15 cellular contexts compared by ENCODE assay signal in genomic region chr1:177385760-177386698, GRCh38.
DNase-seq lines count a peak whose midpoint lies in the region; ATAC-seq, FAIRE-seq and TF ChIP-seq lines count a peak whose summit lies in the region.
"Had no signal": no experiment of that assay in that cellular context is flagged by ENCODE, and none has a peak within 500 bp of the region (broad histone marks: within the 10 kb centered on the region; RNA-seq: fewer than 3 reads in every experiment).

No MANE protein-coding gene starts in this region.

- H3K36me3 Mint-ChIP-seq in WTC11, result no peaks in the 10 kb centered on the region
- no peaks in the 10 kb centered on the region for H3K36me3 Mint-ChIP-seq in neural progenitor cell
- H3K36me3 Mint-ChIP-seq: activated CD8-positive, alpha-beta memory T cell treated with anti-CD3 and anti-CD28 coated beads, Interleukin-2, amount 10 ng/mL, durations not matched to agents 7 days and 5 days had no signal

- DNase-seq in NCI-H1436 (lab: John Stamatoyannopoulos, UW), result peak; percentile 24
- DNase-seq in NCI-H1436 treated with DMSO at 0.1 percent for 48 hours (lab: John Stamatoyannopoulos, UW), result no peak
- DNase-seq in WTC11 (ENCODE audit: low spot score), result no peak
- DNase-seq in neural progenitor cell (ENCODE audit: low spot score), result peak; percentile 9
- DNase-seq in upper lobe of right lung, result no peak
- no peak for DNase-seq in HTR-8/SVneo (ENCODE audit: insufficient read length, low spot score)
- DNase-seq: activated CD4-positive, CD25-positive, alpha-beta regulatory T cell; activated CD8-positive, alpha-beta memory T cell treated with anti-CD3 and anti-CD28 coated beads, Interleukin-2, amount 10 ng/mL, durations not matched to agents 7 days and 5 days; activated gamma-delta T cell treated with Interleukin-2 at 50 U/mL for 16 hours; NCI-H1092 treated with DMSO at 0.1 percent for 48 hours; NCI-H446 had no signal

- H3K79me2 ChIP-seq in neural progenitor cell (ENCODE audit: low read depth), result no peaks in the 10 kb centered on the region

- H3K36me3 ChIP-seq in neural progenitor cell, result no peaks in the 10 kb centered on the region
- no peaks in the 10 kb centered on the region for H3K36me3 ChIP-seq in upper lobe of right lung

- H3K9ac ChIP-seq in neural progenitor cell, result no peak overlapping the region

- H3K4me1 ChIP-seq in neural progenitor cell (peaks cover 14% of the 10 kb centered on the region), upper lobe of right lung (no peaks in the 10 kb centered on the region)

- no peak overlapping the region for H2AFZ ChIP-seq in neural progenitor cell (replicated peaks)

- H3K4me3 Mint-ChIP-seq in WTC11 (no peak overlapping the region), neural progenitor cell (no peak overlapping the region)
- H3K4me3 Mint-ChIP-seq: activated CD8-positive, alpha-beta memory T cell treated with anti-CD3 and anti-CD28 coated beads, Interleukin-2, amount 10 ng/mL, durations not matched to agents 7 days and 5 days; dendritic cell treated with granulocyte-macrophage colony-stimulating factor and Interleukin-4, amounts not matched to agents 40 ng/mL and 50 ng/mL, for 4 days had no signal

- H3K27ac Mint-ChIP-seq in WTC11 (no peak overlapping the region), neural progenitor cell (no peak overlapping the region)
- H3K27ac Mint-ChIP-seq: activated CD8-positive, alpha-beta memory T cell treated with anti-CD3 and anti-CD28 coated beads, Interleukin-2, amount 10 ng/mL, durations not matched to agents 7 days and 5 days; dendritic cell treated with granulocyte-macrophage colony-stimulating factor and Interleukin-4, amounts not matched to agents 40 ng/mL and 50 ng/mL, for 4 days had no signal

- peaks cover 6% of the 10 kb centered on the region for H3K9me3 Mint-ChIP-seq in WTC11
- H3K9me3 Mint-ChIP-seq in neural progenitor cell, result peaks cover 12% of the 10 kb centered on the region

- ATAC-seq in HG02870 (IDR thresholded peaks at IDR 0.05; ENCODE audit: unreplicated experiment) (peak; percentile 81), WTC11 (peak; percentile 85), upper lobe of right lung (no peak), GM18858 (IDR thresholded peaks at IDR 0.05; ENCODE audit: unreplicated experiment) (no peak)
- ATAC-seq: activated CD8-positive, alpha-beta memory T cell treated with anti-CD3 and anti-CD28 coated beads, Interleukin-2, amount 10 ng/mL, durations not matched to agents 7 days and 5 days; left lobe of liver had no signal

- H4K20me1 ChIP-seq in neural progenitor cell (ENCODE audit: low read depth), result no peaks in the 10 kb centered on the region

- no peak overlapping the region for H3K27ac ChIP-seq in neural progenitor cell
- H3K27ac ChIP-seq in upper lobe of right lung, result no peak overlapping the region

- intact Hi-C loops in upper lobe of right lung (cut with DNase I), result no loop called here

- POLR2A ChIA-PET in WTC11 (lab: Charles Lee), result no interaction called here

- H3K27me3 ChIP-seq in neural progenitor cell (no peaks in the 10 kb centered on the region), upper lobe of right lung (no peaks in the 10 kb centered on the region)

- H3K4me1 Mint-ChIP-seq in WTC11, result peaks cover 10% of the 10 kb centered on the region
- peaks cover 16% of the 10 kb centered on the region for H3K4me1 Mint-ChIP-seq in neural progenitor cell

- TF ChIP-seq CTCF in WTC11 (IDR thresholded peaks at IDR 0.05) (no peak), neural progenitor cell (IDR thresholded peaks at IDR 0.05) (no peak), upper lobe of right lung (IDR thresholded peaks at IDR 0.05) (no peak)

- no peaks in the 10 kb centered on the region for H3F3A ChIP-seq in neural progenitor cell (ENCODE audit: low read depth)

- H3K4me3 ChIP-seq in neural progenitor cell, result no peak overlapping the region
- H3K4me3 ChIP-seq in upper lobe of right lung, result no peak overlapping the region

- FAIRE-seq in HTR-8/SVneo (lab: Jason Lieb, UNC), result no peak

- H3K9me3 ChIP-seq in neural progenitor cell (ENCODE audit: low read depth) (no peaks in the 10 kb centered on the region), upper lobe of right lung (no peaks in the 10 kb centered on the region)

- H3K27me3 Mint-ChIP-seq in WTC11 (ENCODE audit: low read depth) (peaks cover 74% of the 10 kb centered on the region), neural progenitor cell (ENCODE audit: insufficient read depth, low read depth) (peaks cover 3% of the 10 kb centered on the region)
- H3K27me3 Mint-ChIP-seq: activated CD8-positive, alpha-beta memory T cell treated with anti-CD3 and anti-CD28 coated beads, Interleukin-2, amount 10 ng/mL, durations not matched to agents 7 days and 5 days; dendritic cell treated with granulocyte-macrophage colony-stimulating factor and Interleukin-4, amounts not matched to agents 40 ng/mL and 50 ng/mL, for 4 days had no signal

- H3K4me2 ChIP-seq in neural progenitor cell, result no peak overlapping the region

- CTCF ChIA-PET in WTC11 (lab: Charles Lee), result no interaction called here

TF ChIP-seq in WTC11, 78 proteins besides CTCF, POLR2A, EP300 and RAD21 (continues in another document):
- TF ChIP-seq ZNF671 (CRISPR knock-in tag; IDR thresholded peaks at IDR 0.05) (no peak), ZNF512 (CRISPR knock-in tag; IDR thresholded peaks at IDR 0.05; ENCODE audit: borderline replicate concordance) (no peak), ESRRA (CRISPR knock-in tag; IDR thresholded peaks at IDR 0.05; ENCODE audit: borderline replicate concordance) (no peak), ELF4 (CRISPR knock-in tag; IDR thresholded peaks at IDR 0.05; ENCODE audit: low read depth) (no peak), SOX15 (CRISPR knock-in tag; IDR thresholded peaks at IDR 0.05) (no peak), AR (CRISPR knock-in tag; IDR thresholded peaks at IDR 0.05) (no peak), STAT6 (CRISPR knock-in tag; conservative IDR thresholded peaks at IDR 0.05; ENCODE audit: low read depth) (no peak), MXD4 (CRISPR knock-in tag; IDR thresholded peaks at IDR 0.05; ENCODE audit: borderline replicate concordance) (no peak), ZNF423 (CRISPR knock-in tag; IDR thresholded peaks at IDR 0.05) (no peak), ZNF138 (CRISPR knock-in tag; conservative IDR thresholded peaks at IDR 0.05) (no peak), E2F5 (CRISPR knock-in tag; IDR thresholded peaks at IDR 0.05) (no peak), ZNF121 (CRISPR knock-in tag; IDR thresholded peaks at IDR 0.05) (no peak)

Comparison
In these comparisons a context has a peak if more than half of its experiments do, and no peak if none do; other contexts are left out.
1. DNase-seq: peak in NCI-H1436 (single experiment) and neural progenitor cell (single experiment); none in NCI-H1436 treated with DMSO at 0.1 percent for 48 hours (single experiment), WTC11 (single experiment), upper lobe of right lung (single experiment) and HTR-8/SVneo (single experiment).
2. ATAC-seq: peak in HG02870 (single experiment) and WTC11 (single experiment); none in upper lobe of right lung (single experiment) and GM18858 (single experiment).